Comparison of ENCODE assay signal across 17 cellular contexts in the genomic region with DNA sequence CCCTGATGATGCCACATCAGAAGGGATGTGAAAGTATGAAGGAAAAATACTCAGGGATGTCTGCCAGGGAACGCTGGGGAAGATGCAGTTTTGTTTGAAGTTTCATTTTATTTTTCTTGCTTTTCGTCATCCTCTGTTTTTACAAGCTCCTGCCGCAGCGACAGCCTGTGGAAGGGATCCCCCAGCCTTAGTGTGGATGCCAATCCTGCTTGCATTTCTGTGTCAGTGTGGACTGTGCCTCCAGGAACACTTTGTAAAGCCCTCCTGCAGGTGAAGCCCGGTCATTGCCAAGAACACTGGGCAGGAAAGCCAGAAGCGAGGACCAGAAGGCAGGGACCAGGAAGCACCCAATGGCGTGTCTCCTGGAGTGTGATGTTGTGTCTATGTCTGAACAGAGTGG.
"Had no signal": no experiment of that assay in that cellular context is flagged by ENCODE, and none has a peak within 500 bp of the region (broad histone marks: within the 10 kb centered on the region; RNA-seq: fewer than 3 reads in every experiment).

No MANE protein-coding gene starts in this region.

- H3K36me3 Mint-ChIP-seq: activated naive CD4-positive, alpha-beta T cell treated with anti-CD3 and anti-CD28 coated beads, Interleukin-2, amount 50 U/mL, for 24 hours; brain; memory B cell; natural killer cell treated with Interleukin-12 subunit alpha and Interleukin-12 subunit beta and Interleukin-15 and Interleukin-18, amount 100 ng/mL, for 72 hours had no signal

- H3K27me3 Mint-ChIP-seq: activated naive CD4-positive, alpha-beta T cell treated with anti-CD3 and anti-CD28 coated beads, Interleukin-2, amount 50 U/mL, for 24 hours; stimulated activated naive CD8-positive, alpha-beta T cell treated with anti-CD3 and anti-CD28 coated beads, Interleukin-15, Interleukin-2, amounts not matched to agents 100 ng/mL and 50 ng/mL, for 24 hours had no signal

- H3K27ac ChIP-seq: foreskin keratinocyte, thoracic aorta had no signal

- H3K27me3 ChIP-seq: dorsolateral prefrontal cortex had no signal

- DNase-seq: activated CD4-positive, alpha-beta T cell treated with anti-CD3 and anti-CD28 coated beads for 1 hour; activated CD4-positive, alpha-beta T cell treated with anti-CD3 and anti-CD28 coated beads, Interleukin-2, amount 50 U/mL, for 48 hours; amniotic stem cell; foreskin keratinocyte; occipital lobe; stimulated activated CD4-positive, alpha-beta T cell treated with anti-CD3 and anti-CD28 coated beads, Interleukin-4, amount 100 ng/mL, for 1 hour; stimulated activated CD8-positive, alpha-beta memory T cell treated with anti-CD3 and anti-CD28 coated beads, Interleukin-4, amount 100 ng/mL, for 48 hours; SW 1271 had no signal

- H3K27ac Mint-ChIP-seq: activated naive CD4-positive, alpha-beta T cell treated with anti-CD3 and anti-CD28 coated beads, Interleukin-2, amount 50 U/mL, for 24 hours; memory B cell; natural killer cell treated with Interleukin-12 subunit alpha and Interleukin-12 subunit beta and Interleukin-15 and Interleukin-18, amount 100 ng/mL, for 72 hours; stimulated activated naive CD8-positive, alpha-beta T cell treated with anti-CD3 and anti-CD28 coated beads, Interleukin-15, Interleukin-2, amounts not matched to agents 100 ng/mL and 50 ng/mL, for 24 hours had no signal

- H3K4me3 Mint-ChIP-seq: activated naive CD4-positive, alpha-beta T cell treated with anti-CD3 and anti-CD28 coated beads, Interleukin-2, amount 50 U/mL, for 24 hours; brain; central memory CD8-positive, alpha-beta T cell; memory B cell; natural killer cell treated with Interleukin-12 subunit alpha and Interleukin-12 subunit beta and Interleukin-15 and Interleukin-18, amount 100 ng/mL, for 72 hours; stimulated activated naive CD8-positive, alpha-beta T cell treated with anti-CD3 and anti-CD28 coated beads, Interleukin-15, Interleukin-2, amounts not matched to agents 100 ng/mL and 50 ng/mL, for 24 hours had no signal

- ATAC-seq: foreskin keratinocyte; natural killer cell treated with Interleukin-12 subunit alpha and Interleukin-12 subunit beta and Interleukin-15 and Interleukin-18, amount 100 ng/mL, for 72 hours; psoas muscle had no signal

- H3K4me1 Mint-ChIP-seq: activated naive CD4-positive, alpha-beta T cell treated with anti-CD3 and anti-CD28 coated beads, Interleukin-2, amount 50 U/mL, for 24 hours; central memory CD8-positive, alpha-beta T cell; memory B cell had no signal

- H3K4me3 ChIP-seq: dorsolateral prefrontal cortex, psoas muscle, thoracic aorta had no signal

- H3K4me1 ChIP-seq: foreskin keratinocyte had no signal

- H3K9me3 Mint-ChIP-seq: activated naive CD4-positive, alpha-beta T cell treated with anti-CD3 and anti-CD28 coated beads, Interleukin-2, amount 50 U/mL, for 24 hours; brain; central memory CD8-positive, alpha-beta T cell; memory B cell; natural killer cell treated with Interleukin-12 subunit alpha and Interleukin-12 subunit beta and Interleukin-15 and Interleukin-18, amount 100 ng/mL, for 72 hours; stimulated activated naive CD8-positive, alpha-beta T cell treated with anti-CD3 and anti-CD28 coated beads, Interleukin-15, Interleukin-2, amounts not matched to agents 100 ng/mL and 50 ng/mL, for 24 hours had no signal

- H3K9me3 ChIP-seq: psoas muscle, thoracic aorta had no signal
